9 cellular contexts compared by ENCODE assay signal in the genomic region with DNA sequence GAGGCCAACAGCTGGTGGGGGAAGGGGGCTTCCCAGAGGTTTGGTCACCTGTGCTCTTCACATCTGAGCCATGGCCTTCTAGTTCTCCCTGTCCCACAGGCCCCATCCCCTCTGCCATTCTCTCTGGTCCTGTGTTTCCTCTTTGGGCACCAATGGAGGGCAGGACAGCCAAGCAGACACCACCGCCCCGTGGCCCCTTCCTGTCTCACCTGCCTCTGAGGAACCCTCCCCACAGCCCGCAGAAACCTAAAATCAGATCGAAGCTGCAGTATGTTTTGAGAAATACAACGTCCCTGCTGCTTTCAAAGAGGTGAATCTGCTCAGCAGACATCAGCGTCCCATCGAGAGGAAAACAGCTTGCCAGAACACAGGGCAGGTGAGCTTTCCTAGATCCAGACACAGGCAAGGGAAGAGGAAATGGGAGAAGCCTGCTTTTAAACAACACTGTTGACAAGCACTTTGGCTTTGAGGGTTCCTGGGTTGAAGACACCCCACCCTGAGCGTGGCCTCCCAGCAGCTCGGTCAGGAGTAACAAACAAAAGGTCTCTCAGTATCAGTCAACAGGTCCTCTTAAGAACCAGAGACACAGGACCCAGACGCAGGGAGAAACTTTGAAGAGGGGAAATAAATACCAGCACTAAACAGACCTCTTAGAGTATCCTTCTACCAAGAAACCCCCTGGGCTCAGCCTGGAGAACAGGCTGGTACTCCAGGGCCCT. TPM values are rescaled to one million over a fixed set of nuclear protein-coding genes. Genes with fewer than 3 reads are reported as not detected.
DNase-seq lines count a peak whose midpoint lies in the region; ATAC-seq and TF ChIP-seq lines count a peak whose summit lies in the region.
"Had no signal": no experiment of that assay in that cellular context is flagged by ENCODE, and none has a peak within 500 bp of the region (broad histone marks: within the 10 kb centered on the region; RNA-seq: fewer than 3 reads in every experiment).

No MANE protein-coding gene starts in this region.

- peaks cover 66% of the 10 kb centered on the region for H3K4me1 Mint-ChIP-seq in stimulated activated naive CD8-positive, alpha-beta T cell treated with anti-CD3 and anti-CD28 coated beads, Interleukin-15, amount 100 ng/mL, for 72 hours

- H3K4me3 Mint-ChIP-seq in stimulated activated naive CD8-positive, alpha-beta T cell treated with anti-CD3 and anti-CD28 coated beads, Interleukin-15, amount 100 ng/mL, for 72 hours = peak overlapping the region; percentile 83 to 87

- H3K4me1 ChIP-seq in foreskin keratinocyte = peaks cover 7% of the 10 kb centered on the region

- no peak for ATAC-seq in foreskin keratinocyte
- peak; percentile 54 for ATAC-seq in stimulated activated naive CD8-positive, alpha-beta T cell treated with anti-CD3 and anti-CD28 coated beads, Interleukin-15, amount 100 ng/mL, for 72 hours

- H3K27me3 Mint-ChIP-seq in stimulated activated naive CD8-positive, alpha-beta T cell treated with anti-CD3 and anti-CD28 coated beads, Interleukin-15, amount 100 ng/mL, for 72 hours = peaks cover 20% of the 10 kb centered on the region

- DNase-seq in activated naive CD4-positive, alpha-beta T cell treated with Interleukin-2 at 50 U/mL for 16 hours = peak; percentile 41
- DNase-seq in activated naive CD4-positive, alpha-beta T cell treated with anti-CD3 and anti-CD28 coated beads, Interleukin-2, amount 50 U/mL, for 16 hours = no peak
- peak; percentile 43 to 52 for DNase-seq in activated CD4-positive, alpha-beta T cell treated with anti-CD3 and anti-CD28 coated beads, Interleukin-2, amount 50 U/mL, for 48 hours
- DNase-seq in foreskin keratinocyte (no peak), CD1c-positive myeloid dendritic cell (ENCODE audit: extremely low spot score) (no peak), midbrain (lab: John Stamatoyannopoulos, UW) (no peak), germinal center (ENCODE audit: low spot score) (no peak)
- peak; percentile 60 to 81 for DNase-seq in stimulated activated naive CD8-positive, alpha-beta T cell treated with anti-CD3 and anti-CD28 coated beads, Interleukin-15, amount 100 ng/mL, for 72 hours

- no peaks in the 10 kb centered on the region for H3K9me3 Mint-ChIP-seq in stimulated activated naive CD8-positive, alpha-beta T cell treated with anti-CD3 and anti-CD28 coated beads, Interleukin-15, amount 100 ng/mL, for 72 hours

- H3K27ac ChIP-seq in foreskin keratinocyte = peak overlapping the region; percentile 5

- TF ChIP-seq CTCF in foreskin keratinocyte (conservative IDR thresholded peaks at IDR 0.05) = no peak

- H3K27me3 ChIP-seq in foreskin keratinocyte = no peaks in the 10 kb centered on the region

- peak overlapping the region; percentile 98 to 100 for H3K27ac Mint-ChIP-seq in stimulated activated naive CD8-positive, alpha-beta T cell treated with anti-CD3 and anti-CD28 coated beads, Interleukin-15, amount 100 ng/mL, for 72 hours

RNA-seq across cellular contexts. Expression of gene PANK4, which starts 2.3 kb away (rescaled TPM):
- 24.5 and 25.5 TPM in 2 replicates for total RNA-seq in foreskin keratinocyte
- 16.6 and 19.4 TPM in 2 replicates for polyA plus RNA-seq in foreskin keratinocyte

RNA-seq across cellular contexts. Expression of gene HES5, which starts 6.0 kb away (rescaled TPM):
- total RNA-seq in foreskin keratinocyte = 0.85 and 1.5 TPM in 2 replicates
- 0.54 and 0.91 TPM in 2 replicates for polyA plus RNA-seq in foreskin keratinocyte
- total RNA-seq: M059J had no signal

RNA-seq across cellular contexts. Expression of gene TNFRSF14, which starts 32.1 kb away (rescaled TPM):
- 11.4 and 13.0 TPM in 2 replicates for total RNA-seq in foreskin keratinocyte
- 16.4 and 18.0 TPM in 2 replicates for polyA plus RNA-seq in foreskin keratinocyte

RNA-seq across cellular contexts. Expression of gene PLCH2, which starts 48.0 kb away (rescaled TPM):
- total RNA-seq in foreskin keratinocyte = 132 and 148 TPM in 2 replicates
- polyA plus RNA-seq in foreskin keratinocyte = 78.0 and 89.4 TPM in 2 replicates
- total RNA-seq: M059J had no signal

Comparison
In these comparisons a context has a peak if more than half of its experiments do, and no peak if none do; other contexts are left out.
1. DNase-seq: peak in activated naive CD4-positive, alpha-beta T cell treated with Interleukin-2 at 50 U/mL for 16 hours (single experiment), activated CD4-positive, alpha-beta T cell treated with anti-CD3 and anti-CD28 coated beads, Interleukin-2, amount 50 U/mL, for 48 hours (2 of 2) and stimulated activated naive CD8-positive, alpha-beta T cell treated with anti-CD3 and anti-CD28 coated beads, Interleukin-15, amount 100 ng/mL, for 72 hours (2 of 2); none in activated naive CD4-positive, alpha-beta T cell treated with anti-CD3 and anti-CD28 coated beads, Interleukin-2, amount 50 U/mL, for 16 hours (single experiment), foreskin keratinocyte (0 of 2), CD1c-positive myeloid dendritic cell (single experiment), midbrain (single experiment) and germinal center (single experiment).